In genomic region chrX:18793601-18794089, GRCh38 we compare ENCODE assay signal across 1 cellular context.
TF ChIP-seq lines count a peak whose summit lies in the region.

No MANE protein-coding gene starts in this region.

TF ChIP-seq in HepG2, 621 proteins besides CTCF, POLR2A, EP300 and RAD21 (continued from another document):
- TF ChIP-seq, protein P1, sequence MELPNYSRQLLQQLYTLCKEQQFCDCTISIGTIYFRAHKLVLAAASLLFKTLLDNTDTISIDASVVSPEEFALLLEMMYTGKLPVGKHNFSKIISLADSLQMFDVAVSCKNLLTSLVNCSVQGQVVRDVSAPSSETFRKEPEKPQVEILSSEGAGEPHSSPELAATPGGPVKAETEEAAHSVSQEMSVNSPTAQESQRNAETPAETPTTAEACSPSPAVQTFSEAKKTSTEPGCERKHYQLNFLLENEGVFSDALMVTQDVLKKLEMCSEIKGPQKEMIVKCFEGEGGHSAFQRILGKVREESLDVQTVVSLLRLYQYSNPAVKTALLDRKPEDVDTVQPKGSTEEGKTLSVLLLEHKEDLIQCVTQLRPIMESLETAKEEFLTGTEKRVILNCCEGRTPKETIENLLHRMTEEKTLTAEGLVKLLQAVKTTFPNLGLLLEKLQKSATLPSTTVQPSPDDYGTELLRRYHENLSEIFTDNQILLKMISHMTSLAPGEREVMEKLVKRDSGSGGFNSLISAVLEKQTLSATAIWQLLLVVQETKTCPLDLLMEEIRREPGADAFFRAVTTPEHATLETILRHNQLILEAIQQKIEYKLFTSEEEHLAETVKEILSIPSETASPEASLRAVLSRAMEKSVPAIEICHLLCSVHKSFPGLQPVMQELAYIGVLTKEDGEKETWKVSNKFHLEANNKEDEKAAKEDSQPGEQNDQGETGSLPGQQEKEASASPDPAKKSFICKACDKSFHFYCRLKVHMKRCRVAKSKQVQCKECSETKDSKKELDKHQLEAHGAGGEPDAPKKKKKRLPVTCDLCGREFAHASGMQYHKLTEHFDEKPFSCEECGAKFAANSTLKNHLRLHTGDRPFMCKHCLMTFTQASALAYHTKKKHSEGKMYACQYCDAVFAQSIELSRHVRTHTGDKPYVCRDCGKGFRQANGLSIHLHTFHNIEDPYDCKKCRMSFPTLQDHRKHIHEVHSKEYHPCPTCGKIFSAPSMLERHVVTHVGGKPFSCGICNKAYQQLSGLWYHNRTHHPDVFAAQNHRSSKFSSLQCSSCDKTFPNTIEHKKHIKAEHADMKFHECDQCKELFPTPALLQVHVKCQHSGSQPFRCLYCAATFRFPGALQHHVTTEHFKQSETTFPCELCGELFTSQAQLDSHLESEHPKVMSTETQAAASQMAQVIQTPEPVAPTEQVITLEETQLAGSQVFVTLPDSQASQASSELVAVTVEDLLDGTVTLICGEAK (IDR thresholded peaks at IDR 0.05), result no peak
- TF ChIP-seq, protein P1 (CRISPR knock-in tag; IDR thresholded peaks at IDR 0.05), result no peak
- TF ChIP-seq ZXDC (CRISPR knock-in tag; IDR thresholded peaks at IDR 0.05) (no peak), ZFP82 (CRISPR knock-in tag; IDR thresholded peaks at IDR 0.05; ENCODE audit: borderline replicate concordance) (no peak), GLMP (CRISPR knock-in tag; IDR thresholded peaks at IDR 0.05; ENCODE audit: borderline replicate concordance) (no peak), AHR (CRISPR knock-in tag; IDR thresholded peaks at IDR 0.05) (no peak), CBX2 (IDR thresholded peaks at IDR 0.05; ENCODE audit: low read depth, low read length) (no peak), CBX2 (CRISPR knock-in tag; IDR thresholded peaks at IDR 0.05; ENCODE audit: low read depth) (no peak), ZNF142 (CRISPR knock-in tag; IDR thresholded peaks at IDR 0.05) (no peak), ARID2 (CRISPR knock-in tag; IDR thresholded peaks at IDR 0.05; ENCODE audit: borderline replicate concordance) (no peak), SRSF4 (IDR thresholded peaks at IDR 0.05; ENCODE audit: low read depth, low read length, poor library complexity, severe bottlenecking) (no peak), SIN3B (IDR thresholded peaks at IDR 0.05; ENCODE audit: low read length) (no peak)
- TF ChIP-seq, protein P2, sequence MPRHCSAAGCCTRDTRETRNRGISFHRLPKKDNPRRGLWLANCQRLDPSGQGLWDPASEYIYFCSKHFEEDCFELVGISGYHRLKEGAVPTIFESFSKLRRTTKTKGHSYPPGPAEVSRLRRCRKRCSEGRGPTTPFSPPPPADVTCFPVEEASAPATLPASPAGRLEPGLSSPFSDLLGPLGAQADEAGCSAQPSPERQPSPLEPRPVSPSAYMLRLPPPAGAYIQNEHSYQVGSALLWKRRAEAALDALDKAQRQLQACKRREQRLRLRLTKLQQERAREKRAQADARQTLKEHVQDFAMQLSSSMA (CRISPR knock-in tag; IDR thresholded peaks at IDR 0.05), result no peak
